27 cellular contexts compared by ENCODE assay signal in genomic region chr16:84093879-84094270, GRCh38. TPM values are rescaled to one million over a fixed set of nuclear protein-coding genes. Genes with fewer than 3 reads are reported as not detected.
"Had no signal": no experiment of that assay in that cellular context is flagged by ENCODE, and none has a peak within 500 bp of the region (broad histone marks: within the 10 kb centered on the region; RNA-seq: fewer than 3 reads in every experiment).

No MANE protein-coding gene starts in this region.

- H3K9me3 Mint-ChIP-seq: activated B cell treated with CpG ODN at 0.5 μM for 24 hours; activated CD4-positive, alpha-beta T cell treated with anti-CD3 and anti-CD28 coated beads, Interleukin-2, amount 10 ng/mL, durations not matched to agents 24 days and 14 days; activated T-cell treated with anti-CD3 and anti-CD28 coated beads, Interleukin-2, amount 50 U/mL, for 4 hours; activated T-helper 2 cell treated with anti-CD3 and anti-CD28 coated beads, Interferon-gamma antibody, Interleukin-2, Interleukin-4, amounts not matched to agents 10 μg/mL and 5 μg/mL and 100 μg/mL, durations not matched to agents 14 hours and 24 hours and 36 hours; T-helper 1 cell treated with Interleukin-12 subunit alpha and Interleukin-12 subunit beta and Interleukin-4 antibody, amounts not matched to agents 30 μg/mL and 1 μg/mL, for 36 hours had no signal

- H3K27ac Mint-ChIP-seq: activated B cell treated with CpG ODN at 0.5 μM for 24 hours; activated CD4-positive, alpha-beta T cell treated with anti-CD3 and anti-CD28 coated beads, Interleukin-2, amount 10 ng/mL, durations not matched to agents 24 days and 14 days; activated CD8-positive, alpha-beta memory T cell treated with anti-CD3 and anti-CD28 coated beads, Interleukin-2, amount 10 ng/mL, durations not matched to agents 7 days and 5 days; activated T-helper 2 cell treated with anti-CD3 and anti-CD28 coated beads, Interferon-gamma antibody, Interleukin-2, Interleukin-4, amounts not matched to agents 10 μg/mL and 5 μg/mL and 100 μg/mL, durations not matched to agents 14 hours and 24 hours and 36 hours; T-helper 1 cell treated with Interleukin-12 subunit alpha and Interleukin-12 subunit beta and Interleukin-4 antibody, amounts not matched to agents 30 μg/mL and 1 μg/mL, for 36 hours had no signal

- ATAC-seq: activated CD8-positive, alpha-beta memory T cell treated with anti-CD3 and anti-CD28 coated beads, Interleukin-2, amount 10 ng/mL, durations not matched to agents 7 days and 5 days; activated T-cell treated with anti-CD3 and anti-CD28 coated beads, Interleukin-2, amount 50 U/mL, for 4 hours; PC-3; SK-N-SH treated with all-trans-retinoic acid at 6 μM for 48 hours had no signal

- H3K9me3 ChIP-seq: SJSA1 had no signal

- H3K4me3 Mint-ChIP-seq: activated B cell treated with CpG ODN at 0.5 μM for 24 hours; activated CD4-positive, alpha-beta T cell treated with anti-CD3 and anti-CD28 coated beads, Interleukin-2, amount 10 ng/mL, durations not matched to agents 24 days and 14 days; activated CD8-positive, alpha-beta memory T cell treated with anti-CD3 and anti-CD28 coated beads, Interleukin-2, amount 10 ng/mL, durations not matched to agents 7 days and 5 days; activated T-cell treated with anti-CD3 and anti-CD28 coated beads, Interleukin-2, amount 50 U/mL, for 4 hours; T-helper 1 cell treated with Interleukin-12 subunit alpha and Interleukin-12 subunit beta and Interleukin-4 antibody, amounts not matched to agents 30 μg/mL and 1 μg/mL, for 36 hours had no signal

- DNase-seq: activated B cell treated with CpG ODN at 0.5 μM for 24 hours; activated CD4-positive, alpha-beta T cell treated with anti-CD3 and anti-CD28 coated beads for 1 hour; activated CD4-positive, alpha-beta T cell treated with anti-CD3 and anti-CD28 coated beads, Interleukin-2, amount 10 ng/mL, durations not matched to agents 24 days and 14 days; activated CD4-positive, alpha-beta T cell treated with anti-CD3 and anti-CD28 coated beads, Interleukin-2, amount 50 U/mL, for 48 hours; activated CD8-positive, alpha-beta memory T cell treated with anti-CD3 and anti-CD28 coated beads, Interleukin-2, amount 10 ng/mL, durations not matched to agents 7 days and 5 days; activated gamma-delta T cell treated with Interleukin-2 at 50 U/mL for 16 hours; activated naive CD4-positive, alpha-beta T cell treated with anti-CD3 and anti-CD28 coated beads, Interleukin-2, amount 50 U/mL, for 16 hours; activated T-cell treated with anti-CD3 and anti-CD28 coated beads, Interleukin-2, amount 50 U/mL, for 4 hours; central memory CD4-positive, alpha-beta T cell; NCI-H1092; NCI-H1417; NCI-H1930; NCI-H2171; NCI-H2227 treated with DMSO at 0.1 percent for 48 hours; NCI-H446 treated with DMSO at 0.1 percent for 48 hours; NCI-H526 treated with DMSO at 0.1 percent for 48 hours; PC-3; SHP77; SW 1271; T-helper 9 cell had no signal

- H3K9ac ChIP-seq: KMS-11 had no signal

- H3K4me2 ChIP-seq: KMS-11 had no signal

- H3K4me1 ChIP-seq: SJSA1 had no signal

- H3K4me3 ChIP-seq: SJSA1 had no signal

- H3K27me3 ChIP-seq: SJSA1 had no signal

- H3K27ac ChIP-seq: KMS-11, SJSA1 had no signal

- H3K27me3 Mint-ChIP-seq: activated B cell treated with CpG ODN at 0.5 μM for 24 hours; activated CD4-positive, alpha-beta T cell treated with anti-CD3 and anti-CD28 coated beads, Interleukin-2, amount 10 ng/mL, durations not matched to agents 24 days and 14 days; activated CD8-positive, alpha-beta memory T cell treated with anti-CD3 and anti-CD28 coated beads, Interleukin-2, amount 10 ng/mL, durations not matched to agents 7 days and 5 days had no signal

RNA-seq across cellular contexts. Expression of gene DNAAF1, which starts 51.2 kb away (rescaled TPM):
- total RNA-seq: activated B cell treated with CpG ODN at 0.5 μM for 24 hours; activated CD4-positive, alpha-beta T cell treated with anti-CD3 and anti-CD28 coated beads, Interleukin-2, amount 10 ng/mL, durations not matched to agents 24 days and 14 days; activated CD8-positive, alpha-beta memory T cell treated with anti-CD3 and anti-CD28 coated beads, Interleukin-2, amount 10 ng/mL, durations not matched to agents 7 days and 5 days; activated T-cell treated with anti-CD3 and anti-CD28 coated beads, Interleukin-2, amount 50 U/mL, for 4 hours; bronchial epithelial cell; MCF 10A; PC-3; SJSA1 had no signal

RNA-seq across cellular contexts. Expression of gene SLC38A8, which starts 51.3 kb away (rescaled TPM):
- total RNA-seq: activated B cell treated with CpG ODN at 0.5 μM for 24 hours; activated CD4-positive, alpha-beta T cell treated with anti-CD3 and anti-CD28 coated beads, Interleukin-2, amount 10 ng/mL, durations not matched to agents 24 days and 14 days; activated CD8-positive, alpha-beta memory T cell treated with anti-CD3 and anti-CD28 coated beads, Interleukin-2, amount 10 ng/mL, durations not matched to agents 7 days and 5 days; activated T-cell treated with anti-CD3 and anti-CD28 coated beads, Interleukin-2, amount 50 U/mL, for 4 hours; activated T-helper 2 cell treated with anti-CD3 and anti-CD28 coated beads, Interferon-gamma antibody, Interleukin-2, Interleukin-4, amounts not matched to agents 10 μg/mL and 5 μg/mL and 100 μg/mL, durations not matched to agents 14 hours and 24 hours and 36 hours; bronchial epithelial cell; MCF 10A; PC-3; SJSA1 had no signal
